13 cellular contexts compared by ENCODE assay signal in the genomic region with DNA sequence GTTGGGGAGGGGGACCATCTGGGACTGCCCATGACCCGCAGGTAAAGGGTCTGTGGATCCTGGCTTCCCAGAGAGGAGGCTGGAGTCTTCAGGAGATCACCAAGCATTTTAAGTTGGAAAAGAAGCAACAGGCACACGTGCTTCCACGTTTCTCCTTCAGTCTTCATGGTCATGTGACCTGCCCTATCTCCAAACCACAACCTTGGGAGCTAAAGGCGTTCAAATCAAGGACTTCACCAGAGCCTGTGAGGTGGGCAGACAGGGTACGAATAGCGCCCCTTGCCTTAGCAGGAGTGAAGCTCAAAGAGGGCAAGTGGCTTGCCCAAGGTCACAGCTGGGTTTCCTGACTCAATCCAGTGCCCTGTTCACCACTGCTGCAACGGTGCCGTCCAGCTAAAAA. TPM values are rescaled to one million over a fixed set of nuclear protein-coding genes. Genes with fewer than 3 reads are reported as not detected.
DNase-seq lines count a peak whose midpoint lies in the region; ATAC-seq and TF ChIP-seq lines count a peak whose summit lies in the region.
"Had no signal": no experiment of that assay in that cellular context is flagged by ENCODE, and none has a peak within 500 bp of the region (broad histone marks: within the 10 kb centered on the region; RNA-seq: fewer than 3 reads in every experiment).

No MANE protein-coding gene starts in this region.

- dilution Hi-C loops in mammary epithelial cell (cut with HindIII; ENCODE audit: low sequenced_read_pairs), result loop anchor here (5.0 kb wide), 5 partner anchors 34 to 209 kb away; partner anchors contain the start of gene PICK1

- no peak overlapping the region for H3K4me3 Mint-ChIP-seq in stimulated activated naive B cell treated with anti-CD40 and anti-IgM and Interleukin-4, amounts not matched to agents 10 μg/mL and 1 μg/mL and 100 μg/mL, for 72 hours

- H3K27ac ChIP-seq in breast epithelium, result peak overlapping the region; percentile 54 to 80
- no peak overlapping the region for H3K27ac ChIP-seq in mammary epithelial cell (ENCODE audit: insufficient read depth, low read depth, low read length)
- H3K27ac ChIP-seq in adipose tissue (ENCODE audit: low read depth, low read length), result peak overlapping the region; percentile 1
- peak overlapping the region; percentile 42 to 63 (median 51) for H3K27ac ChIP-seq in transverse colon

- H3K36me3 ChIP-seq in breast epithelium (no peaks in the 10 kb centered on the region), mammary epithelial cell (ENCODE audit: insufficient read depth, low read length) (peaks cover 3% of the 10 kb centered on the region), transverse colon (no peaks in the 10 kb centered on the region)
- H3K36me3 ChIP-seq: BE2C had no signal

- H4K20me1 ChIP-seq in mammary epithelial cell (ENCODE audit: insufficient read depth, low read length), result no peaks in the 10 kb centered on the region

- intact Hi-C loops in breast epithelium (cut with DNase I; ENCODE audit: low total_unique reads) (no loop called here), mammary epithelial cell (cut with micrococcal nuclease) (no loop called here), transverse colon (cut with DNase I; ENCODE audit: low total_unique reads) (no loop called here)

- H3K27me3 ChIP-seq in breast epithelium (no peaks in the 10 kb centered on the region), mammary epithelial cell (ENCODE audit: insufficient read depth, low read length) (no peaks in the 10 kb centered on the region), transverse colon (no peaks in the 10 kb centered on the region)
- H3K27me3 ChIP-seq: BE2C had no signal

- no peaks in the 10 kb centered on the region for H3K9me3 Mint-ChIP-seq in stimulated activated naive B cell treated with anti-CD40 and anti-IgM and Interleukin-4, amounts not matched to agents 10 μg/mL and 1 μg/mL and 100 μg/mL, for 72 hours

- no peaks in the 10 kb centered on the region for H3K27me3 Mint-ChIP-seq in stimulated activated naive B cell treated with anti-CD40 and anti-IgM and Interleukin-4, amounts not matched to agents 10 μg/mL and 1 μg/mL and 100 μg/mL, for 72 hours

- TF ChIP-seq CTCF in breast epithelium (IDR thresholded peaks at IDR 0.05), result no peak
- TF ChIP-seq CTCF in mammary epithelial cell (conservative IDR thresholded peaks at IDR 0.05 in 1 of 2, IDR thresholded peaks at IDR 0.05 in 1 of 2; ENCODE audit: extremely low read depth in 1 of 2, insufficient read depth in 1 of 2, low read depth in 1 of 2, low read length in 2 of 2), result no peak
- no peak for TF ChIP-seq CTCF in transverse colon (IDR thresholded peaks at IDR 0.05)

- peaks cover 0 to 18% of the 10 kb centered on the region in 2 donors for H3K36me3 Mint-ChIP-seq in stimulated activated naive B cell treated with anti-CD40 and anti-IgM and Interleukin-4, amounts not matched to agents 10 μg/mL and 1 μg/mL and 100 μg/mL, for 72 hours

- H3K4me1 ChIP-seq in breast epithelium (peaks cover 11 to 15% of the 10 kb centered on the region in 2 donors), mammary epithelial cell (ENCODE audit: insufficient read depth, low read length) (peaks cover 19% of the 10 kb centered on the region), transverse colon (peaks cover 18 to 52% (median 43%) of the 10 kb centered on the region in 4 donors)
- H3K4me1 ChIP-seq: BE2C had no signal

- no peak for TF ChIP-seq EP300 in transverse colon (IDR thresholded peaks at IDR 0.05; ENCODE audit: low read depth)

- ATAC-seq in GM18868 (IDR thresholded peaks at IDR 0.05; ENCODE audit: unreplicated experiment) (no peak), HG02840 (IDR thresholded peaks at IDR 0.05; ENCODE audit: low FRiP score, unreplicated experiment) (no peak)
- no peak for ATAC-seq in stimulated activated naive B cell treated with anti-CD40 and anti-IgM and Interleukin-4, amounts not matched to agents 10 μg/mL and 1 μg/mL and 100 μg/mL, for 72 hours (replicated peaks)
- ATAC-seq: Panc1 had no signal

- H3K4me3 ChIP-seq in breast epithelium, result no peak overlapping the region
- no peak overlapping the region for H3K4me3 ChIP-seq in mammary epithelial cell (replicated peaks in 1 of 3; ENCODE audit: insufficient read depth in 1 of 3, low read depth in 2 of 3, low read length in 3 of 3)
- H3K4me3 ChIP-seq in transverse colon, result no peak overlapping the region

- no peaks in the 10 kb centered on the region for H3K9me3 ChIP-seq in breast epithelium
- no peaks in the 10 kb centered on the region for H3K9me3 ChIP-seq in mammary epithelial cell (replicated peaks; ENCODE audit: insufficient read depth, low read length)
- H3K9me3 ChIP-seq in transverse colon, result no peaks in the 10 kb centered on the region
- H3K9me3 ChIP-seq: BE2C had no signal

- in situ Hi-C loops in mammary epithelial cell (cut with MboI; ENCODE audit: low sequenced_read_pairs in 2 of 2), result no loop called here
- in situ Hi-C loops in transverse colon (cut with MboI; ENCODE audit: low pct_ligation_motif_present in 1 of 4, low pct_unique_long_range_greater_than_20kb in 1 of 4, low sequenced_read_pairs in 3 of 4), result loop anchor here in 2 of 4 donors (10.0 kb wide), 1 partner anchor 89 kb away; no protein-coding TSS in a partner anchor

- CTCF ChIA-PET in mammary epithelial cell (lab: Charles Lee; ENCODE audit: low non-redundant PET), result no interaction called here

- H2AFZ ChIP-seq in mammary epithelial cell (ENCODE audit: low read depth, low read length), result no peak overlapping the region

- no peak for DNase-seq in breast epithelium (ENCODE audit: low spot score in 2 of 2)
- no peak for DNase-seq in mammary epithelial cell
- DNase-seq in medulla oblongata (ENCODE audit: extremely low spot score), result peak; percentile 17
- DNase-seq in transverse colon, result no peak
- DNase-seq in stimulated activated naive B cell treated with anti-CD40 and anti-IgM and Interleukin-4, amounts not matched to agents 10 μg/mL and 1 μg/mL and 100 μg/mL, for 72 hours, result no peak
- DNase-seq: activated CD4-positive, CD25-positive, alpha-beta regulatory T cell; BE2C; left cardiac atrium; NCI-H2029 treated with DMSO at 0.1 percent for 48 hours had no signal

- H3K9ac ChIP-seq in mammary epithelial cell (ENCODE audit: insufficient read depth, low read length), result no peak overlapping the region

- no peak overlapping the region for H3K4me2 ChIP-seq in mammary epithelial cell (ENCODE audit: insufficient read depth, low read depth, low read length)

- peaks cover 99% of the 10 kb centered on the region for H3K79me2 ChIP-seq in mammary epithelial cell (ENCODE audit: insufficient read depth, low read length)

- H3K27ac Mint-ChIP-seq in stimulated activated naive B cell treated with anti-CD40 and anti-IgM and Interleukin-4, amounts not matched to agents 10 μg/mL and 1 μg/mL and 100 μg/mL, for 72 hours, result no peak overlapping the region

- TF ChIP-seq POLR2A in breast epithelium (IDR thresholded peaks at IDR 0.05), result no peak
- no peak for TF ChIP-seq POLR2A in transverse colon (IDR thresholded peaks at IDR 0.05)

- no TSS peak for BruUV-seq in mammary epithelial cell (replicated peaks; lab: Mats Ljungman, UMichigan)

- 89% methylated on average over 8 of the region's 8 CpGs for WGBS in mammary epithelial cell (ENCODE audit: low coverage, missing lambda C conversion rate)
- 20 to 52% (median 48%) methylated on average over 8 of the region's 8 CpGs for WGBS in adipose tissue, 3 donors
- 52 to 67% methylated on average over 3 to 8 of the region's 8 CpGs for WGBS in transverse colon (ENCODE audit: low coverage in 1 of 2), 2 donors

- peaks cover 25 to 45% of the 10 kb centered on the region in 2 donors for H3K4me1 Mint-ChIP-seq in stimulated activated naive B cell treated with anti-CD40 and anti-IgM and Interleukin-4, amounts not matched to agents 10 μg/mL and 1 μg/mL and 100 μg/mL, for 72 hours

RNA-seq across cellular contexts. Expression of gene TMEM184B, which starts 6.7 kb away (rescaled TPM):
- 10 to 100 TPM; 30.6 to 49.5 (median 42.4) TPM for total RNA-seq in breast epithelium
- total RNA-seq in mammary epithelial cell, result 10 to 100 TPM; 26.2 to 68.5 TPM
- polyA plus RNA-seq in mammary epithelial cell, result 41.1 TPM
- polyA minus RNA-seq in mammary epithelial cell, result 58.2 TPM
- 10 to 100 TPM; 14.0 to 50.2 (median 37.3) TPM for polyA plus RNA-seq in adipose tissue
- 10 to 100 TPM; 18.7 to 88.4 (median 41.1) TPM for total RNA-seq in transverse colon

RNA-seq across cellular contexts. Expression of gene CSNK1E, which starts 51.1 kb away (rescaled TPM):
- total RNA-seq in breast epithelium, result 100 to 1,000 TPM in 2 of 3 donors, 10 to 100 TPM in 1; 83.0 to 147 (median 117) TPM
- total RNA-seq in mammary epithelial cell, result 100 to 1,000 TPM; 156 to 370 TPM
- polyA plus RNA-seq in mammary epithelial cell, result 255 TPM
- 212 TPM for polyA minus RNA-seq in mammary epithelial cell
- 100 to 1,000 TPM in 2 of 3 donors, 10 to 100 TPM in 1; 77.8 to 139 (median 123) TPM for polyA plus RNA-seq in adipose tissue
- total RNA-seq in transverse colon, result 100 to 1,000 TPM in 2 of 4 donors, 10 to 100 TPM in 2; 47.9 to 179 (median 106) TPM
